In the genomic region with DNA sequence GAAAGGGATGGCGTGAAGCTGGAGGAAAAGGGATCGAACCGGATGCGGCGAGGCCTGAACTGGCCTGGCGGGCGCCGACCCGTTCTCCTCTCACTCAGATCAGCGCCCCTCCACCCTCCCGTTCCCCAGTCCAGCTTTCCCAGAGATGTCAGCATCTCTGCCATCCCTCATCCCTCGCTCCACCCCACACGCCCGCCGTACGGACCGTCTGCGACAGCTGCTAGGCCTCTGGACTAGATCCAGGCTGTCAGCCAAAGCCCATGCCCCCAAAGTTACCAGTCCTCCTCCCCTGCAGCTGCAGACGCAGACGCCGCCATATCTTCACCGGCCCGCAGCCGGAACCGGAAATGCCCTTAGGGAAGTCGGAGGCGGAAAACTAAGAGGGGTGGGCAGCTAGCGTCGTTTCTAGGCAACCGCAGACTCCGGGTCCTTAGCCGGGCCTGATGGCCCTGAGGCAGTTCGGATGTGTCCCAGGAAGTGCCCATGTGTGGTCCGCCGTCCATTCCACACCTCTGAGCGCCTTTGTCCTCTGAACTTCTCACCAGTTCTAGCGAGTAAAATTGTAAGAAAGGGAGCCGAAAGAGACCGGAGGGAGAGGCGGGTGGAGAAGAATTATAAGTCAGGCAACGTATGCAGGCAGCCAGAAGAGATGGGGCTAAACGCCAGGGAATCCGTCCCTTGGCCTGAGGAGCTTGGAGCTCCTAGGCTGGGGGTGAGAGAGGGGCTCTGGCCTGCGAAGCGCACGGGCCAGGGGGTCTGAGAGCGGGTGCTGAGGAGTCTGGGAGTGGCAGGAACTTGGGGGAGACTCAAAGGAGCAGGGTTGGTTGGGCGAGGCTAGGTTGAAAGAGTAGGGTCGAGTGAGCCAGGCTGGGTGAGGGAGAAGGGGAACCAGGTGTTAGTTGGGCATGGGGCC, we compare ENCODE assay signal across 1 cellular context.
TF ChIP-seq lines count a peak whose summit lies in the region.

A gene with protein sequence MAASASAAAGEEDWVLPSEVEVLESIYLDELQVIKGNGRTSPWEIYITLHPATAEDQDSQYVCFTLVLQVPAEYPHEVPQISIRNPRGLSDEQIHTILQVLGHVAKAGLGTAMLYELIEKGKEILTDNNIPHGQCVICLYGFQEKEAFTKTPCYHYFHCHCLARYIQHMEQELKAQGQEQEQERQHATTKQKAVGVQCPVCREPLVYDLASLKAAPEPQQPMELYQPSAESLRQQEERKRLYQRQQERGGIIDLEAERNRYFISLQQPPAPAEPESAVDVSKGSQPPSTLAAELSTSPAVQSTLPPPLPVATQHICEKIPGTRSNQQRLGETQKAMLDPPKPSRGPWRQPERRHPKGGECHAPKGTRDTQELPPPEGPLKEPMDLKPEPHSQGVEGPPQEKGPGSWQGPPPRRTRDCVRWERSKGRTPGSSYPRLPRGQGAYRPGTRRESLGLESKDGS (minus strand): TSS at position 349 of the 913 bp plus-strand sequence. CDS start 32 bp downstream, at position 317.
A gene with protein sequence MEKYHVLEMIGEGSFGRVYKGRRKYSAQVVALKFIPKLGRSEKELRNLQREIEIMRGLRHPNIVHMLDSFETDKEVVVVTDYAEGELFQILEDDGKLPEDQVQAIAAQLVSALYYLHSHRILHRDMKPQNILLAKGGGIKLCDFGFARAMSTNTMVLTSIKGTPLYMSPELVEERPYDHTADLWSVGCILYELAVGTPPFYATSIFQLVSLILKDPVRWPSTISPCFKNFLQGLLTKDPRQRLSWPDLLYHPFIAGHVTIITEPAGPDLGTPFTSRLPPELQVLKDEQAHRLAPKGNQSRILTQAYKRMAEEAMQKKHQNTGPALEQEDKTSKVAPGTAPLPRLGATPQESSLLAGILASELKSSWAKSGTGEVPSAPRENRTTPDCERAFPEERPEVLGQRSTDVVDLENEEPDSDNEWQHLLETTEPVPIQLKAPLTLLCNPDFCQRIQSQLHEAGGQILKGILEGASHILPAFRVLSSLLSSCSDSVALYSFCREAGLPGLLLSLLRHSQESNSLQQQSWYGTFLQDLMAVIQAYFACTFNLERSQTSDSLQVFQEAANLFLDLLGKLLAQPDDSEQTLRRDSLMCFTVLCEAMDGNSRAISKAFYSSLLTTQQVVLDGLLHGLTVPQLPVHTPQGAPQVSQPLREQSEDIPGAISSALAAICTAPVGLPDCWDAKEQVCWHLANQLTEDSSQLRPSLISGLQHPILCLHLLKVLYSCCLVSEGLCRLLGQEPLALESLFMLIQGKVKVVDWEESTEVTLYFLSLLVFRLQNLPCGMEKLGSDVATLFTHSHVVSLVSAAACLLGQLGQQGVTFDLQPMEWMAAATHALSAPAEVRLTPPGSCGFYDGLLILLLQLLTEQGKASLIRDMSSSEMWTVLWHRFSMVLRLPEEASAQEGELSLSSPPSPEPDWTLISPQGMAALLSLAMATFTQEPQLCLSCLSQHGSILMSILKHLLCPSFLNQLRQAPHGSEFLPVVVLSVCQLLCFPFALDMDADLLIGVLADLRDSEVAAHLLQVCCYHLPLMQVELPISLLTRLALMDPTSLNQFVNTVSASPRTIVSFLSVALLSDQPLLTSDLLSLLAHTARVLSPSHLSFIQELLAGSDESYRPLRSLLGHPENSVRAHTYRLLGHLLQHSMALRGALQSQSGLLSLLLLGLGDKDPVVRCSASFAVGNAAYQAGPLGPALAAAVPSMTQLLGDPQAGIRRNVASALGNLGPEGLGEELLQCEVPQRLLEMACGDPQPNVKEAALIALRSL (N-terminal part only) (plus strand): TSS at position 433 of the 913 bp plus-strand sequence. CDS start 744 bp downstream, outside the sequence.

TF ChIP-seq in HepG2, 621 proteins besides CTCF, POLR2A, EP300 and RAD21 (continued from another document and continues in another):
- no peak for TF ChIP-seq ZSCAN20 (CRISPR knock-in tag; IDR thresholded peaks at IDR 0.05; ENCODE audit: borderline replicate concordance)
- TF ChIP-seq, protein P1, sequence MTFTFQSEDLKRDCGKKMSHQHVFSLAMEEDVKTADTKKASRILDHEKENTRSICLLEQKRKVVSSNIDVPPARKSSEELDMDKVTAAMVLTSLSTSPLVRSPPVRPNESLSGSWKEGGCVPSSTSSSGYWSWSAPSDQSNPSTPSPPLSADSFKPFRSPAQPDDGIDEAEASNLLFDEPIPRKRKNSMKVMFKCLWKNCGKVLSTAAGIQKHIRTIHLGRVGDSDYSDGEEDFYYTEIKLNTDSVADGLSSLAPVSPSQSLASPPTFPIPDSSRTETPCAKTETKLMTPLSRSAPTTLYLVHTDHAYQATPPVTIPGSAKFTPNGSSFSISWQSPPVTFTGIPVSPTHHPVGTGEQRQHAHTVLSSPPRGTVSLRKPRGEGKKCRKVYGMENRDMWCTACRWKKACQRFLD (CRISPR knock-in tag; IDR thresholded peaks at IDR 0.05; ENCODE audit: borderline replicate concordance) = peak; percentile 84; the same call in 1 of the 2 replicates
- no peak for TF ChIP-seq SYNCRIP (IDR thresholded peaks at IDR 0.05; ENCODE audit: insufficient read depth, low read depth, low read length)
- TF ChIP-seq CEBPB (IDR thresholded peaks at IDR 0.05; ENCODE audit: borderline replicate concordance, low read depth, low read length) = no peak
- TF ChIP-seq, protein P2, sequence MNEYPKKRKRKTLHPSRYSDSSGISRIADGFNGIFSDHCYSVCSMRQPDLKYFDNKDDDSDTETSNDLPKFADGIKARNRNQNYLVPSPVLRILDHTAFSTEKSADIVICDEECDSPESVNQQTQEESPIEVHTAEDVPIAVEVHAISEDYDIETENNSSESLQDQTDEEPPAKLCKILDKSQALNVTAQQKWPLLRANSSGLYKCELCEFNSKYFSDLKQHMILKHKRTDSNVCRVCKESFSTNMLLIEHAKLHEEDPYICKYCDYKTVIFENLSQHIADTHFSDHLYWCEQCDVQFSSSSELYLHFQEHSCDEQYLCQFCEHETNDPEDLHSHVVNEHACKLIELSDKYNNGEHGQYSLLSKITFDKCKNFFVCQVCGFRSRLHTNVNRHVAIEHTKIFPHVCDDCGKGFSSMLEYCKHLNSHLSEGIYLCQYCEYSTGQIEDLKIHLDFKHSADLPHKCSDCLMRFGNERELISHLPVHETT (CRISPR knock-in tag; conservative IDR thresholded peaks at IDR 0.05) = peak; percentile 22; the same call in 1 of the 2 replicates
- TF ChIP-seq, protein P3, sequence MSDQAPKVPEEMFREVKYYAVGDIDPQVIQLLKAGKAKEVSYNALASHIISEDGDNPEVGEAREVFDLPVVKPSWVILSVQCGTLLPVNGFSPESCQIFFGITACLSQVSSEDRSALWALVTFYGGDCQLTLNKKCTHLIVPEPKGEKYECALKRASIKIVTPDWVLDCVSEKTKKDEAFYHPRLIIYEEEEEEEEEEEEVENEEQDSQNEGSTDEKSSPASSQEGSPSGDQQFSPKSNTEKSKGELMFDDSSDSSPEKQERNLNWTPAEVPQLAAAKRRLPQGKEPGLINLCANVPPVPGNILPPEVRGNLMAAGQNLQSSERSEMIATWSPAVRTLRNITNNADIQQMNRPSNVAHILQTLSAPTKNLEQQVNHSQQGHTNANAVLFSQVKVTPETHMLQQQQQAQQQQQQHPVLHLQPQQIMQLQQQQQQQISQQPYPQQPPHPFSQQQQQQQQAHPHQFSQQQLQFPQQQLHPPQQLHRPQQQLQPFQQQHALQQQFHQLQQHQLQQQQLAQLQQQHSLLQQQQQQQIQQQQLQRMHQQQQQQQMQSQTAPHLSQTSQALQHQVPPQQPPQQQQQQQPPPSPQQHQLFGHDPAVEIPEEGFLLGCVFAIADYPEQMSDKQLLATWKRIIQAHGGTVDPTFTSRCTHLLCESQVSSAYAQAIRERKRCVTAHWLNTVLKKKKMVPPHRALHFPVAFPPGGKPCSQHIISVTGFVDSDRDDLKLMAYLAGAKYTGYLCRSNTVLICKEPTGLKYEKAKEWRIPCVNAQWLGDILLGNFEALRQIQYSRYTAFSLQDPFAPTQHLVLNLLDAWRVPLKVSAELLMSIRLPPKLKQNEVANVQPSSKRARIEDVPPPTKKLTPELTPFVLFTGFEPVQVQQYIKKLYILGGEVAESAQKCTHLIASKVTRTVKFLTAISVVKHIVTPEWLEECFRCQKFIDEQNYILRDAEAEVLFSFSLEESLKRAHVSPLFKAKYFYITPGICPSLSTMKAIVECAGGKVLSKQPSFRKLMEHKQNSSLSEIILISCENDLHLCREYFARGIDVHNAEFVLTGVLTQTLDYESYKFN (CRISPR knock-in tag; conservative IDR thresholded peaks at IDR 0.05) = peak; percentile 37; the same call in 1 of the 2 replicates
- no peak for TF ChIP-seq ZNF292 (CRISPR knock-in tag; IDR thresholded peaks at IDR 0.05; ENCODE audit: borderline replicate concordance, low read depth)
- TF ChIP-seq ZNF224 (CRISPR knock-in tag; IDR thresholded peaks at IDR 0.05) = no peak
- TF ChIP-seq, protein P4, sequence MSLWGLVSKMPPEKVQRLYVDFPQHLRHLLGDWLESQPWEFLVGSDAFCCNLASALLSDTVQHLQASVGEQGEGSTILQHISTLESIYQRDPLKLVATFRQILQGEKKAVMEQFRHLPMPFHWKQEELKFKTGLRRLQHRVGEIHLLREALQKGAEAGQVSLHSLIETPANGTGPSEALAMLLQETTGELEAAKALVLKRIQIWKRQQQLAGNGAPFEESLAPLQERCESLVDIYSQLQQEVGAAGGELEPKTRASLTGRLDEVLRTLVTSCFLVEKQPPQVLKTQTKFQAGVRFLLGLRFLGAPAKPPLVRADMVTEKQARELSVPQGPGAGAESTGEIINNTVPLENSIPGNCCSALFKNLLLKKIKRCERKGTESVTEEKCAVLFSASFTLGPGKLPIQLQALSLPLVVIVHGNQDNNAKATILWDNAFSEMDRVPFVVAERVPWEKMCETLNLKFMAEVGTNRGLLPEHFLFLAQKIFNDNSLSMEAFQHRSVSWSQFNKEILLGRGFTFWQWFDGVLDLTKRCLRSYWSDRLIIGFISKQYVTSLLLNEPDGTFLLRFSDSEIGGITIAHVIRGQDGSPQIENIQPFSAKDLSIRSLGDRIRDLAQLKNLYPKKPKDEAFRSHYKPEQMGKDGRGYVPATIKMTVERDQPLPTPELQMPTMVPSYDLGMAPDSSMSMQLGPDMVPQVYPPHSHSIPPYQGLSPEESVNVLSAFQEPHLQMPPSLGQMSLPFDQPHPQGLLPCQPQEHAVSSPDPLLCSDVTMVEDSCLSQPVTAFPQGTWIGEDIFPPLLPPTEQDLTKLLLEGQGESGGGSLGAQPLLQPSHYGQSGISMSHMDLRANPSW (CRISPR knock-in tag; IDR thresholded peaks at IDR 0.05; ENCODE audit: borderline replicate concordance) = peak; percentile 15; the same call in 1 of the 2 replicates
- 0 out of 2 replicates have a peak, but pooled peaks have one; percentile 53 for TF ChIP-seq ZMYM3 (CRISPR knock-in tag; IDR thresholded peaks at IDR 0.05)
- TF ChIP-seq, protein P5, sequence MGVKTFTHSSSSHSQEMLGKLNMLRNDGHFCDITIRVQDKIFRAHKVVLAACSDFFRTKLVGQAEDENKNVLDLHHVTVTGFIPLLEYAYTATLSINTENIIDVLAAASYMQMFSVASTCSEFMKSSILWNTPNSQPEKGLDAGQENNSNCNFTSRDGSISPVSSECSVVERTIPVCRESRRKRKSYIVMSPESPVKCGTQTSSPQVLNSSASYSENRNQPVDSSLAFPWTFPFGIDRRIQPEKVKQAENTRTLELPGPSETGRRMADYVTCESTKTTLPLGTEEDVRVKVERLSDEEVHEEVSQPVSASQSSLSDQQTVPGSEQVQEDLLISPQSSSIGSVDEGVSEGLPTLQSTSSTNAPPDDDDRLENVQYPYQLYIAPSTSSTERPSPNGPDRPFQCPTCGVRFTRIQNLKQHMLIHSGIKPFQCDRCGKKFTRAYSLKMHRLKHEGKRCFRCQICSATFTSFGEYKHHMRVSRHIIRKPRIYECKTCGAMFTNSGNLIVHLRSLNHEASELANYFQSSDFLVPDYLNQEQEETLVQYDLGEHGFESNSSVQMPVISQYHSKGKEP (CRISPR knock-in tag; IDR thresholded peaks at IDR 0.05) = no peak
- 0 out of 2 replicates have a peak, but pooled peaks have one; percentile 45 for TF ChIP-seq KLF9 (CRISPR knock-in tag; IDR thresholded peaks at IDR 0.05; ENCODE audit: low read depth)
- TF ChIP-seq ZNF556 (CRISPR knock-in tag; IDR thresholded peaks at IDR 0.05; ENCODE audit: borderline replicate concordance) = peak; percentile 80; the same call in 1 of the 2 replicates
- TF ChIP-seq, protein P6, sequence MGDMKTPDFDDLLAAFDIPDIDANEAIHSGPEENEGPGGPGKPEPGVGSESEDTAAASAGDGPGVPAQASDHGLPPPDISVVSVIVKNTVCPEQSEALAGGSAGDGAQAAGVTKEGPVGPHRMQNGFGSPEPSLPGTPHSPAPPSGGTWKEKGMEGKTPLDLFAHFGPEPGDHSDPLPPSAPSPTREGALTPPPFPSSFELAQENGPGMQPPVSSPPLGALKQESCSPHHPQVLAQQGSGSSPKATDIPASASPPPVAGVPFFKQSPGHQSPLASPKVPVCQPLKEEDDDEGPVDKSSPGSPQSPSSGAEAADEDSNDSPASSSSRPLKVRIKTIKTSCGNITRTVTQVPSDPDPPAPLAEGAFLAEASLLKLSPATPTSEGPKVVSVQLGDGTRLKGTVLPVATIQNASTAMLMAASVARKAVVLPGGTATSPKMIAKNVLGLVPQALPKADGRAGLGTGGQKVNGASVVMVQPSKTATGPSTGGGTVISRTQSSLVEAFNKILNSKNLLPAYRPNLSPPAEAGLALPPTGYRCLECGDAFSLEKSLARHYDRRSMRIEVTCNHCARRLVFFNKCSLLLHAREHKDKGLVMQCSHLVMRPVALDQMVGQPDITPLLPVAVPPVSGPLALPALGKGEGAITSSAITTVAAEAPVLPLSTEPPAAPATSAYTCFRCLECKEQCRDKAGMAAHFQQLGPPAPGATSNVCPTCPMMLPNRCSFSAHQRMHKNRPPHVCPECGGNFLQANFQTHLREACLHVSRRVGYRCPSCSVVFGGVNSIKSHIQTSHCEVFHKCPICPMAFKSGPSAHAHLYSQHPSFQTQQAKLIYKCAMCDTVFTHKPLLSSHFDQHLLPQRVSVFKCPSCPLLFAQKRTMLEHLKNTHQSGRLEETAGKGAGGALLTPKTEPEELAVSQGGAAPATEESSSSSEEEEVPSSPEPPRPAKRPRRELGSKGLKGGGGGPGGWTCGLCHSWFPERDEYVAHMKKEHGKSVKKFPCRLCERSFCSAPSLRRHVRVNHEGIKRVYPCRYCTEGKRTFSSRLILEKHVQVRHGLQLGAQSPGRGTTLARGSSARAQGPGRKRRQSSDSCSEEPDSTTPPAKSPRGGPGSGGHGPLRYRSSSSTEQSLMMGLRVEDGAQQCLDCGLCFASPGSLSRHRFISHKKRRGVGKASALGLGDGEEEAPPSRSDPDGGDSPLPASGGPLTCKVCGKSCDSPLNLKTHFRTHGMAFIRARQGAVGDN (CRISPR knock-in tag; IDR thresholded peaks at IDR 0.05) = peak; percentile 88
- TF ChIP-seq NKX3-1 (CRISPR knock-in tag; IDR thresholded peaks at IDR 0.05) = no peak; the same call in 1 of the 2 replicates
- TF ChIP-seq, protein P7, sequence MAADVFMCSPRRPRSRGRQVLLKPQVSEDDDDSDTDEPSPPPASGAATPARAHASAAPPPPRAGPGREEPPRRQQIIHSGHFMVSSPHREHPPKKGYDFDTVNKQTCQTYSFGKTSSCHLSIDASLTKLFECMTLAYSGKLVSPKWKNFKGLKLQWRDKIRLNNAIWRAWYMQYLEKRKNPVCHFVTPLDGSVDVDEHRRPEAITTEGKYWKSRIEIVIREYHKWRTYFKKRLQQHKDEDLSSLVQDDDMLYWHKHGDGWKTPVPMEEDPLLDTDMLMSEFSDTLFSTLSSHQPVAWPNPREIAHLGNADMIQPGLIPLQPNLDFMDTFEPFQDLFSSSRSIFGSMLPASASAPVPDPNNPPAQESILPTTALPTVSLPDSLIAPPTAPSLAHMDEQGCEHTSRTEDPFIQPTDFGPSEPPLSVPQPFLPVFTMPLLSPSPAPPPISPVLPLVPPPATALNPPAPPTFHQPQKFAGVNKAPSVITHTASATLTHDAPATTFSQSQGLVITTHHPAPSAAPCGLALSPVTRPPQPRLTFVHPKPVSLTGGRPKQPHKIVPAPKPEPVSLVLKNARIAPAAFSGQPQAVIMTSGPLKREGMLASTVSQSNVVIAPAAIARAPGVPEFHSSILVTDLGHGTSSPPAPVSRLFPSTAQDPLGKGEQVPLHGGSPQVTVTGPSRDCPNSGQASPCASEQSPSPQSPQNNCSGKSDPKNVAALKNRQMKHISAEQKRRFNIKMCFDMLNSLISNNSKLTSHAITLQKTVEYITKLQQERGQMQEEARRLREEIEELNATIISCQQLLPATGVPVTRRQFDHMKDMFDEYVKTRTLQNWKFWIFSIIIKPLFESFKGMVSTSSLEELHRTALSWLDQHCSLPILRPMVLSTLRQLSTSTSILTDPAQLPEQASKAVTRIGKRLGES (CRISPR knock-in tag; IDR thresholded peaks at IDR 0.05; ENCODE audit: borderline replicate concordance) = no peak
